Comparison of ENCODE assay signal across 1 cellular context in genomic region chr19:1009043-1009975, GRCh38.
TF ChIP-seq lines count a peak whose summit lies in the region.

No MANE protein-coding gene starts in this region.

TF ChIP-seq in HCT116, 20 proteins besides CTCF, POLR2A, EP300 and RAD21 (continued from another document):
- TF ChIP-seq REST (IDR thresholded peaks at IDR 0.05; ENCODE audit: low read depth) (no peak), YY1 (IDR thresholded peaks at IDR 0.05; ENCODE audit: extremely low read depth, insufficient replicate concordance, low read depth, low read length) (no peak)
- TF ChIP-seq, protein P1, sequence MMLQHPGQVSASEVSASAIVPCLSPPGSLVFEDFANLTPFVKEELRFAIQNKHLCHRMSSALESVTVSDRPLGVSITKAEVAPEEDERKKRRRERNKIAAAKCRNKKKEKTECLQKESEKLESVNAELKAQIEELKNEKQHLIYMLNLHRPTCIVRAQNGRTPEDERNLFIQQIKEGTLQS (IDR thresholded peaks at IDR 0.05) = no peak
TF ChIP-seq in HCT116: peak in this region for 0.
